Comparison of ENCODE assay signal across 10 cellular contexts in the genomic region with DNA sequence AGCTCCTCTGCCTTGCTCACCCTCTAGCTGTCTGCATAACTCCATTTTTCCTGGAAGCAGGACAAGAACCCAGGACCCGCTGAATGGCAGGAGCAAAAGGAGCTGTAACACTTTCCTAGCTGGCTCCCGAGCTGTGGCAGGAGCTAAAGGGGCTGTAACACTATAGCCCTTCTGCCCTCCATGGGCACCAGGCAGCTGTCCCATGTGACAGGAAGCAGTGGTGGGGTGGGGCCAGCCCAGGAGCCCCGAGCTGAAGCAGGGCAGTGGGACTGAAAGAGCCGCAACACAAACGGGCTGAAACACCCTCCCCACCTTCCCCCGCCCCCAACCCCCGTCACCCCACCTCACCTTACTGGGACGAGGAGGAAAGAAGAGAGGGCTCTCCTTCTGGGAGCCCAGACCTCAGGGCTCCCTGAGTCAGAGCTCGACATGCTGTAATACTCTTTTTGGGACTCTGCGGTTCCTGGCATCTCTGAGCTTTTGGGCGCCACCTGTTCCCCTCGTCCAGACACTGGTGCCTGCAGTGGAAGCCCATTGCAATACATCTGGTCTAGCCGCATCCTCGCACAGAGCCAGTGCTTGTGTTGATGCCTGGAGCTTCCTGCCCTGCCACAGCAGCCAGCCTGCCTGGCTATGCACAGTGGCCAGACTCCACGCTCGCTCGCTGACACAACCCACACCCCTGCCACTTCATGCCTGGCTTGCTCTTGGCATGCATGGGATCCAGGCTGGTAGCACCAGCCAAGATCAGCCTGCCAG. TPM values are rescaled to one million over a fixed set of nuclear protein-coding genes. Genes with fewer than 3 reads are reported as not detected.
DNase-seq lines count a peak whose midpoint lies in the region; ATAC-seq, FAIRE-seq and TF ChIP-seq lines count a peak whose summit lies in the region.
"Had no signal": no experiment of that assay in that cellular context is flagged by ENCODE, and none has a peak within 500 bp of the region (broad histone marks: within the 10 kb centered on the region; RNA-seq: fewer than 3 reads in every experiment).

No MANE protein-coding gene starts in this region.

- H3K27me3 Mint-ChIP-seq in natural killer cell treated with Interleukin-12 subunit alpha and Interleukin-12 subunit beta and Interleukin-15 and Interleukin-18, amount 100 ng/mL, for 72 hours: no peaks in the 10 kb centered on the region

- TF ChIP-seq POLR2A in GM12892 (IDR thresholded peaks at IDR 0.05; ENCODE audit: low read depth, low read length): no peak

- peak overlapping the region; percentile 73 for H3K4me3 Mint-ChIP-seq in natural killer cell treated with Interleukin-12 subunit alpha and Interleukin-12 subunit beta and Interleukin-15 and Interleukin-18, amount 100 ng/mL, for 72 hours

- peaks cover 10 to 13% of the 10 kb centered on the region in 2 donors for H3K4me1 Mint-ChIP-seq in natural killer cell treated with Interleukin-12 subunit alpha and Interleukin-12 subunit beta and Interleukin-15 and Interleukin-18, amount 100 ng/mL, for 72 hours (ENCODE audit: low read depth in 2 of 2)

- peak; percentile 72 for ATAC-seq in HG03064 (IDR thresholded peaks at IDR 0.05; ENCODE audit: low read depth, unreplicated experiment)
- peak; percentile 82 to 90 for ATAC-seq in natural killer cell treated with Interleukin-12 subunit alpha and Interleukin-12 subunit beta and Interleukin-15 and Interleukin-18, amount 100 ng/mL, for 72 hours
- ATAC-seq in SK-N-SH treated with all-trans-retinoic acid at 6 μM for 48 hours: no peak
- ATAC-seq in GM21360 (IDR thresholded peaks at IDR 0.05; ENCODE audit: unreplicated experiment): no peak

- no peaks in the 10 kb centered on the region for H3K9me3 Mint-ChIP-seq in natural killer cell treated with Interleukin-12 subunit alpha and Interleukin-12 subunit beta and Interleukin-15 and Interleukin-18, amount 100 ng/mL, for 72 hours

- peak; percentile 27 for DNase-seq in GM12892 (ENCODE audit: insufficient read length)
- DNase-seq in activated T-cell treated with anti-CD3 and anti-CD28 coated beads for 48 hours (ENCODE audit: low read depth): peak; percentile 4
- peak; percentile 68 for DNase-seq in natural killer cell treated with Interleukin-12 subunit alpha and Interleukin-12 subunit beta and Interleukin-15 and Interleukin-18, amount 100 ng/mL, for 72 hours (ENCODE audit: low spot score)
- no peak for DNase-seq in EL
- no peak for DNase-seq in DMS79 (lab: John Stamatoyannopoulos, UW)
- DNase-seq: colonic mucosa, stomach had no signal

- H3K36me3 Mint-ChIP-seq in natural killer cell treated with Interleukin-12 subunit alpha and Interleukin-12 subunit beta and Interleukin-15 and Interleukin-18, amount 100 ng/mL, for 72 hours: no peaks in the 10 kb centered on the region

- H3K27ac Mint-ChIP-seq in natural killer cell treated with Interleukin-12 subunit alpha and Interleukin-12 subunit beta and Interleukin-15 and Interleukin-18, amount 100 ng/mL, for 72 hours: peak overlapping the region in 1 of 2 donors; percentile 26

- no peak for FAIRE-seq in GM12892 (lab: Jason Lieb, UNC)

TF ChIP-seq in SK-N-SH treated with all-trans-retinoic acid at 6 μM for 48 hours, 23 proteins besides CTCF, POLR2A, EP300 and RAD21 (continues in another document):
- TF ChIP-seq ZNF70 (CRISPR knock-in tag; IDR thresholded peaks at IDR 0.05): no peak
- TF ChIP-seq, protein P1, sequence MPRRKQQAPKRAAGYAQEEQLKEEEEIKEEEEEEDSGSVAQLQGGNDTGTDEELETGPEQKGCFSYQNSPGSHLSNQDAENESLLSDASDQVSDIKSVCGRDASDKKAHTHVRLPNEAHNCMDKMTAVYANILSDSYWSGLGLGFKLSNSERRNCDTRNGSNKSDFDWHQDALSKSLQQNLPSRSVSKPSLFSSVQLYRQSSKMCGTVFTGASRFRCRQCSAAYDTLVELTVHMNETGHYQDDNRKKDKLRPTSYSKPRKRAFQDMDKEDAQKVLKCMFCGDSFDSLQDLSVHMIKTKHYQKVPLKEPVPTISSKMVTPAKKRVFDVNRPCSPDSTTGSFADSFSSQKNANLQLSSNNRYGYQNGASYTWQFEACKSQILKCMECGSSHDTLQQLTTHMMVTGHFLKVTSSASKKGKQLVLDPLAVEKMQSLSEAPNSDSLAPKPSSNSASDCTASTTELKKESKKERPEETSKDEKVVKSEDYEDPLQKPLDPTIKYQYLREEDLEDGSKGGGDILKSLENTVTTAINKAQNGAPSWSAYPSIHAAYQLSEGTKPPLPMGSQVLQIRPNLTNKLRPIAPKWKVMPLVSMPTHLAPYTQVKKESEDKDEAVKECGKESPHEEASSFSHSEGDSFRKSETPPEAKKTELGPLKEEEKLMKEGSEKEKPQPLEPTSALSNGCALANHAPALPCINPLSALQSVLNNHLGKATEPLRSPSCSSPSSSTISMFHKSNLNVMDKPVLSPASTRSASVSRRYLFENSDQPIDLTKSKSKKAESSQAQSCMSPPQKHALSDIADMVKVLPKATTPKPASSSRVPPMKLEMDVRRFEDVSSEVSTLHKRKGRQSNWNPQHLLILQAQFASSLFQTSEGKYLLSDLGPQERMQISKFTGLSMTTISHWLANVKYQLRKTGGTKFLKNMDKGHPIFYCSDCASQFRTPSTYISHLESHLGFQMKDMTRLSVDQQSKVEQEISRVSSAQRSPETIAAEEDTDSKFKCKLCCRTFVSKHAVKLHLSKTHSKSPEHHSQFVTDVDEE (CRISPR knock-in tag; IDR thresholded peaks at IDR 0.05): no peak
- no peak for TF ChIP-seq ARNTL (CRISPR knock-in tag; IDR thresholded peaks at IDR 0.05; ENCODE audit: borderline replicate concordance, low read depth)
- TF ChIP-seq ESRRG (CRISPR knock-in tag; IDR thresholded peaks at IDR 0.05): no peak
- TF ChIP-seq, protein P2, sequence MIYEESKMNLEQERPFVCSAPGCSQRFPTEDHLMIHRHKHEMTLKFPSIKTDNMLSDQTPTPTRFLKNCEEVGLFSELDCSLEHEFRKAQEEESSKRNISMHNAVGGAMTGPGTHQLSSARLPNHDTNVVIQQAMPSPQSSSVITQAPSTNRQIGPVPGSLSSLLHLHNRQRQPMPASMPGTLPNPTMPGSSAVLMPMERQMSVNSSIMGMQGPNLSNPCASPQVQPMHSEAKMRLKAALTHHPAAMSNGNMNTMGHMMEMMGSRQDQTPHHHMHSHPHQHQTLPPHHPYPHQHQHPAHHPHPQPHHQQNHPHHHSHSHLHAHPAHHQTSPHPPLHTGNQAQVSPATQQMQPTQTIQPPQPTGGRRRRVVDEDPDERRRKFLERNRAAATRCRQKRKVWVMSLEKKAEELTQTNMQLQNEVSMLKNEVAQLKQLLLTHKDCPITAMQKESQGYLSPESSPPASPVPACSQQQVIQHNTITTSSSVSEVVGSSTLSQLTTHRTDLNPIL (CRISPR knock-in tag; IDR thresholded peaks at IDR 0.05; ENCODE audit: low read depth): no peak
- no peak for TF ChIP-seq ZNF565 (CRISPR knock-in tag; conservative IDR thresholded peaks at IDR 0.05; ENCODE audit: low read depth)
- TF ChIP-seq POU6F1 (CRISPR knock-in tag; IDR thresholded peaks at IDR 0.05; ENCODE audit: borderline replicate concordance, low read depth): no peak
- no peak for TF ChIP-seq CSRNP3 (CRISPR knock-in tag; IDR thresholded peaks at IDR 0.05)
- no peak for TF ChIP-seq SNAI2 (CRISPR knock-in tag; IDR thresholded peaks at IDR 0.05)
- no peak for TF ChIP-seq ZC3H10 (CRISPR knock-in tag; IDR thresholded peaks at IDR 0.05)
- TF ChIP-seq GLIS3 (CRISPR knock-in tag; IDR thresholded peaks at IDR 0.05): no peak
- no peak for TF ChIP-seq ZNF8 (CRISPR knock-in tag; IDR thresholded peaks at IDR 0.05)
- TF ChIP-seq, protein P3, sequence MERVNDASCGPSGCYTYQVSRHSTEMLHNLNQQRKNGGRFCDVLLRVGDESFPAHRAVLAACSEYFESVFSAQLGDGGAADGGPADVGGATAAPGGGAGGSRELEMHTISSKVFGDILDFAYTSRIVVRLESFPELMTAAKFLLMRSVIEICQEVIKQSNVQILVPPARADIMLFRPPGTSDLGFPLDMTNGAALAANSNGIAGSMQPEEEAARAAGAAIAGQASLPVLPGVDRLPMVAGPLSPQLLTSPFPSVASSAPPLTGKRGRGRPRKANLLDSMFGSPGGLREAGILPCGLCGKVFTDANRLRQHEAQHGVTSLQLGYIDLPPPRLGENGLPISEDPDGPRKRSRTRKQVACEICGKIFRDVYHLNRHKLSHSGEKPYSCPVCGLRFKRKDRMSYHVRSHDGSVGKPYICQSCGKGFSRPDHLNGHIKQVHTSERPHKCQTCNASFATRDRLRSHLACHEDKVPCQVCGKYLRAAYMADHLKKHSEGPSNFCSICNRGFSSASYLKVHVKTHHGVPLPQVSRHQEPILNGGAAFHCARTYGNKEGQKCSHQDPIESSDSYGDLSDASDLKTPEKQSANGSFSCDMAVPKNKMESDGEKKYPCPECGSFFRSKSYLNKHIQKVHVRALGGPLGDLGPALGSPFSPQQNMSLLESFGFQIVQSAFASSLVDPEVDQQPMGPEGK (CRISPR knock-in tag; IDR thresholded peaks at IDR 0.05; ENCODE audit: borderline replicate concordance): no peak

RNA-seq across cellular contexts. Expression of gene PPM1K, which starts 39.4 kb away (rescaled TPM):
- polyA plus RNA-seq in GM12892 (2012; ENCODE audit: missing spikeins): 22.9 TPM
- total RNA-seq in natural killer cell treated with Interleukin-12 subunit alpha and Interleukin-12 subunit beta and Interleukin-15 and Interleukin-18, amount 100 ng/mL, for 72 hours: 10 to 100 TPM; 67.1 to 83.9 TPM

Comparison
In these comparisons a context has a peak if more than half of its experiments do, and no peak if none do; other contexts are left out.
1. DNase-seq: peak in GM12892 (single experiment), activated T-cell treated with anti-CD3 and anti-CD28 coated beads for 48 hours (single experiment) and natural killer cell treated with Interleukin-12 subunit alpha and Interleukin-12 subunit beta and Interleukin-15 and Interleukin-18, amount 100 ng/mL, for 72 hours (single experiment); none in EL (single experiment) and DMS79 (single experiment).
2. ATAC-seq: peak in HG03064 (single experiment) and natural killer cell treated with Interleukin-12 subunit alpha and Interleukin-12 subunit beta and Interleukin-15 and Interleukin-18, amount 100 ng/mL, for 72 hours (2 of 2); none in SK-N-SH treated with all-trans-retinoic acid at 6 μM for 48 hours (single experiment) and GM21360 (single experiment).